Comparison of ENCODE assay signal across 39 cellular contexts in the genomic region with DNA sequence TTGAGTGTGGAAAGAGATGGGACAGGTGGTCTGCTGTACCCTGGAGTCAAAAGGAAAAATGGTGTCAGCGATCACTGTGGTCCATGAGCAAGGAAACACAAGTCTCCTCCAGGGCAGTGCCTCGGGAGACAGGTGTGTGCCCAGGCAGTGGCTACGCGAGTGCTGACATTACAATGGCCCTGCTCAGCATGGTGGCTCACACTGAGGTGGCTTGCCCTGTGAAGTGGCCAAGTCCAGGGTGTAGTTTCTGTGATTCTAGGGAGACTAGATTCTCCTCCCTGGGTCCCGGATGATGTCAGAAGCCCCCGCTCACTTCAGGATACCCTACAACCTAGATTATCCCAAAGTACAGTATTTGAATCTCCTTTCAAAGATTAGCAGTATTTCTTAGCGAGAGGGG. TPM values are rescaled to one million over a fixed set of nuclear protein-coding genes. Genes with fewer than 3 reads are reported as not detected.
"Had no signal": no experiment of that assay in that cellular context is flagged by ENCODE, and none has a peak within 500 bp of the region (broad histone marks: within the 10 kb centered on the region; RNA-seq: fewer than 3 reads in every experiment).

No MANE protein-coding gene starts in this region.

- H3K27me3 Mint-ChIP-seq: activated naive CD4-positive, alpha-beta T cell treated with anti-CD3 and anti-CD28 coated beads, Interleukin-2, amount 50 U/mL, for 24 hours; activated naive CD8-positive, alpha-beta T cell; activated naive CD8-positive, alpha-beta T cell treated with anti-CD3 and anti-CD28 coated beads for 36 hours; activated naive CD8-positive, alpha-beta T cell treated with anti-CD3 and anti-CD28 coated beads, Interleukin-2, amount 10 ng/mL, durations not matched to agents 7 days and 5 days; activated naive CD8-positive, alpha-beta T cell treated with anti-CD3 and anti-CD28 coated beads, Interleukin-2, amount 50 U/mL, for 24 hours; activated T-cell treated with anti-CD3 and anti-CD28 coated beads, Interleukin-2, amount 50 U/mL, for 24 hours; brain; central memory CD8-positive, alpha-beta T cell had no signal

- H3K27me3 ChIP-seq: adrenal gland, ascending aorta, body of pancreas, brain microvascular endothelial cell, breast epithelium, cardiac muscle cell had no signal

- ATAC-seq: activated naive CD4-positive, alpha-beta T cell treated with anti-CD3 and anti-CD28 coated beads, Interleukin-2, amount 50 U/mL, for 72 hours; activated naive CD8-positive, alpha-beta T cell treated with anti-CD3 and anti-CD28 coated beads, Interleukin-2, amount 50 U/mL, for 24 hours; activated T-cell treated with anti-CD3 and anti-CD28 coated beads, Interleukin-2, amount 50 U/mL, for 4 hours; activated T-cell treated with anti-CD3 and anti-CD28 coated beads, Interleukin-2, amount 50 U/mL, for 72 hours; activated T-helper 17 cell treated with anti-CD3 and anti-CD28 coated beads, Interleukin-2, amount 50 U/mL, for 72 hours; body of pancreas had no signal

- H3K4me3 ChIP-seq: adrenal gland, ascending aorta, body of pancreas, breast epithelium, cardiac muscle cell had no signal

- DNase-seq: activated effector memory CD4-positive, alpha-beta T cell treated with anti-CD3 and anti-CD28 coated beads, Interleukin-2, amount 50 U/mL, for 16 hours; activated effector memory CD4-positive, alpha-beta T cell treated with Interleukin-2 at 50 U/mL for 16 hours; activated gamma-delta T cell; activated gamma-delta T cell treated with Interleukin-2 at 50 U/mL for 16 hours; activated naive CD4-positive, alpha-beta T cell; activated naive CD4-positive, alpha-beta T cell treated with anti-CD3 and anti-CD28 coated beads for 36 hours; activated naive CD4-positive, alpha-beta T cell treated with anti-CD3 and anti-CD28 coated beads, Interleukin-2, amount 10 ng/mL, durations not matched to agents 7 days and 5 days; activated naive CD4-positive, alpha-beta T cell treated with anti-CD3 and anti-CD28 coated beads, Interleukin-2, amount 50 U/mL, for 16 hours; activated naive CD4-positive, alpha-beta T cell treated with Interleukin-2 at 50 U/mL for 16 hours; activated naive CD8-positive, alpha-beta T cell treated with anti-CD3 and anti-CD28 coated beads for 36 hours; activated naive CD8-positive, alpha-beta T cell treated with anti-CD3 and anti-CD28 coated beads, Interleukin-2, amount 10 ng/mL, durations not matched to agents 7 days and 5 days; activated naive CD8-positive, alpha-beta T cell treated with anti-CD3 and anti-CD28 coated beads, Interleukin-2, amount 50 U/mL, for 24 hours; activated T-cell treated with anti-CD3 and anti-CD28 coated beads for 4 hours; activated T-cell treated with anti-CD3 and anti-CD28 coated beads, Interleukin-2, amount 50 U/mL, for 1 hour; activated T-cell treated with anti-CD3 and anti-CD28 coated beads, Interleukin-2, amount 50 U/mL, for 24 hours; activated T-cell treated with anti-CD3 and anti-CD28 coated beads, Interleukin-2, amount 50 U/mL, for 4 hours; activated T-cell treated with anti-CD3 and anti-CD28 coated beads, Interleukin-2, amount 50 U/mL, for 48 hours; activated T-cell treated with anti-CD3 and anti-CD28 coated beads, Interleukin-2, amount 50 U/mL, for 72 hours; amniotic stem cell; amygdala; anterior cingulate cortex; aorta; body of pancreas; brain microvascular endothelial cell; caudate nucleus; central memory CD4-positive, alpha-beta T cell; cerebellar nuclear complex had no signal

- H3K4me1 Mint-ChIP-seq: activated naive CD4-positive, alpha-beta T cell treated with anti-CD3 and anti-CD28 coated beads, Interleukin-2, amount 10 ng/mL, durations not matched to agents 7 days and 5 days; activated naive CD4-positive, alpha-beta T cell treated with anti-CD3 and anti-CD28 coated beads, Interleukin-2, amount 50 U/mL, for 24 hours; activated naive CD8-positive, alpha-beta T cell treated with anti-CD3 and anti-CD28 coated beads for 36 hours; activated naive CD8-positive, alpha-beta T cell treated with anti-CD3 and anti-CD28 coated beads, Interleukin-2, amount 10 ng/mL, durations not matched to agents 7 days and 5 days; activated naive CD8-positive, alpha-beta T cell treated with anti-CD3 and anti-CD28 coated beads, Interleukin-2, amount 50 U/mL, for 24 hours; activated T-helper 17 cell treated with anti-CD3 and anti-CD28 coated beads, Interleukin-2, amount 50 U/mL, for 72 hours; central memory CD8-positive, alpha-beta T cell had no signal

- H3K9me3 ChIP-seq: adrenal gland, ascending aorta, body of pancreas, breast epithelium had no signal

- H3K4me3 Mint-ChIP-seq: activated naive CD4-positive, alpha-beta T cell treated with anti-CD3 and anti-CD28 coated beads for 36 hours; activated naive CD4-positive, alpha-beta T cell treated with anti-CD3 and anti-CD28 coated beads, Interleukin-2, amount 10 ng/mL, durations not matched to agents 7 days and 5 days; activated naive CD4-positive, alpha-beta T cell treated with anti-CD3 and anti-CD28 coated beads, Interleukin-2, amount 50 U/mL, for 24 hours; activated naive CD8-positive, alpha-beta T cell; activated naive CD8-positive, alpha-beta T cell treated with anti-CD3 and anti-CD28 coated beads for 36 hours; activated naive CD8-positive, alpha-beta T cell treated with anti-CD3 and anti-CD28 coated beads, Interleukin-2, amount 10 ng/mL, durations not matched to agents 7 days and 5 days; activated naive CD8-positive, alpha-beta T cell treated with anti-CD3 and anti-CD28 coated beads, Interleukin-2, amount 50 U/mL, for 24 hours; activated T-cell treated with anti-CD3 and anti-CD28 coated beads, Interleukin-2, amount 50 U/mL, for 24 hours; activated T-cell treated with anti-CD3 and anti-CD28 coated beads, Interleukin-2, amount 50 U/mL, for 4 hours; activated T-cell treated with anti-CD3 and anti-CD28 coated beads, Interleukin-2, amount 50 U/mL, for 72 hours; activated T-helper 1 cell treated with anti-CD3 and anti-CD28 coated beads, Interleukin-12 subunit alpha, Interleukin-12 subunit beta, Interleukin-2, Interleukin-4 antibody, amounts not matched to agents 30 ng/mL and 10 ng/mL and 1 ng/mL, durations not matched to agents 14 hours and 24 hours and 36 hours; activated T-helper 17 cell treated with anti-CD3 and anti-CD28 coated beads, Interleukin-2, amount 50 U/mL, for 72 hours; brain; central memory CD8-positive, alpha-beta T cell had no signal

- H3K36me3 ChIP-seq: adrenal gland, ascending aorta, brain microvascular endothelial cell, breast epithelium, cardiac muscle cell had no signal

- H3K36me3 Mint-ChIP-seq: activated naive CD4-positive, alpha-beta T cell treated with anti-CD3 and anti-CD28 coated beads, Interleukin-2, amount 10 ng/mL, durations not matched to agents 7 days and 5 days; activated naive CD4-positive, alpha-beta T cell treated with anti-CD3 and anti-CD28 coated beads, Interleukin-2, amount 50 U/mL, for 24 hours; activated naive CD4-positive, alpha-beta T cell treated with anti-CD3 and anti-CD28 coated beads, Interleukin-2, amount 50 U/mL, for 72 hours; activated naive CD8-positive, alpha-beta T cell; activated naive CD8-positive, alpha-beta T cell treated with anti-CD3 and anti-CD28 coated beads for 36 hours; activated naive CD8-positive, alpha-beta T cell treated with anti-CD3 and anti-CD28 coated beads, Interleukin-2, amount 10 ng/mL, durations not matched to agents 7 days and 5 days; brain had no signal

- H3K4me1 ChIP-seq: adrenal gland, ascending aorta, body of pancreas, breast epithelium had no signal

- H3K27ac ChIP-seq: adrenal gland, ascending aorta, body of pancreas, brain microvascular endothelial cell, breast epithelium, cardiac muscle cell had no signal

- H3K27ac Mint-ChIP-seq: activated naive CD4-positive, alpha-beta T cell treated with anti-CD3 and anti-CD28 coated beads for 36 hours; activated naive CD4-positive, alpha-beta T cell treated with anti-CD3 and anti-CD28 coated beads, Interleukin-2, amount 10 ng/mL, durations not matched to agents 7 days and 5 days; activated naive CD4-positive, alpha-beta T cell treated with anti-CD3 and anti-CD28 coated beads, Interleukin-2, amount 50 U/mL, for 24 hours; activated naive CD4-positive, alpha-beta T cell treated with anti-CD3 and anti-CD28 coated beads, Interleukin-2, amount 50 U/mL, for 72 hours; activated naive CD8-positive, alpha-beta T cell; activated naive CD8-positive, alpha-beta T cell treated with anti-CD3 and anti-CD28 coated beads for 36 hours; activated naive CD8-positive, alpha-beta T cell treated with anti-CD3 and anti-CD28 coated beads, Interleukin-2, amount 10 ng/mL, durations not matched to agents 7 days and 5 days; activated naive CD8-positive, alpha-beta T cell treated with anti-CD3 and anti-CD28 coated beads, Interleukin-2, amount 50 U/mL, for 24 hours; activated T-cell treated with anti-CD3 and anti-CD28 coated beads, Interleukin-2, amount 50 U/mL, for 24 hours; activated T-cell treated with anti-CD3 and anti-CD28 coated beads, Interleukin-2, amount 50 U/mL, for 72 hours; activated T-helper 1 cell treated with anti-CD3 and anti-CD28 coated beads, Interleukin-12 subunit alpha, Interleukin-12 subunit beta, Interleukin-2, Interleukin-4 antibody, amounts not matched to agents 30 ng/mL and 10 ng/mL and 1 ng/mL, durations not matched to agents 14 hours and 24 hours and 36 hours; activated T-helper 17 cell treated with anti-CD3 and anti-CD28 coated beads, Interleukin-2, amount 50 U/mL, for 72 hours; activated T-helper 2 cell treated with anti-CD3 and anti-CD28 coated beads, Interferon-gamma antibody, Interleukin-2, Interleukin-4, amounts not matched to agents 10 μg/mL and 5 μg/mL and 100 μg/mL, durations not matched to agents 14 hours and 24 hours and 36 hours; brain had no signal

- H3K9me3 Mint-ChIP-seq: activated naive CD4-positive, alpha-beta T cell treated with anti-CD3 and anti-CD28 coated beads for 36 hours; activated naive CD4-positive, alpha-beta T cell treated with anti-CD3 and anti-CD28 coated beads, Interleukin-2, amount 10 ng/mL, durations not matched to agents 7 days and 5 days; activated naive CD4-positive, alpha-beta T cell treated with anti-CD3 and anti-CD28 coated beads, Interleukin-2, amount 50 U/mL, for 24 hours; activated naive CD4-positive, alpha-beta T cell treated with anti-CD3 and anti-CD28 coated beads, Interleukin-2, amount 50 U/mL, for 72 hours; activated naive CD8-positive, alpha-beta T cell treated with anti-CD3 and anti-CD28 coated beads for 36 hours; activated naive CD8-positive, alpha-beta T cell treated with anti-CD3 and anti-CD28 coated beads, Interleukin-2, amount 10 ng/mL, durations not matched to agents 7 days and 5 days; activated naive CD8-positive, alpha-beta T cell treated with anti-CD3 and anti-CD28 coated beads, Interleukin-2, amount 50 U/mL, for 24 hours; activated T-cell treated with anti-CD3 and anti-CD28 coated beads, Interleukin-2, amount 50 U/mL, for 24 hours; activated T-cell treated with anti-CD3 and anti-CD28 coated beads, Interleukin-2, amount 50 U/mL, for 4 hours; activated T-cell treated with anti-CD3 and anti-CD28 coated beads, Interleukin-2, amount 50 U/mL, for 72 hours; activated T-helper 1 cell treated with anti-CD3 and anti-CD28 coated beads, Interleukin-12 subunit alpha, Interleukin-12 subunit beta, Interleukin-2, Interleukin-4 antibody, amounts not matched to agents 30 ng/mL and 10 ng/mL and 1 ng/mL, durations not matched to agents 14 hours and 24 hours and 36 hours; activated T-helper 17 cell treated with anti-CD3 and anti-CD28 coated beads, Interleukin-2, amount 50 U/mL, for 72 hours; activated T-helper 2 cell treated with anti-CD3 and anti-CD28 coated beads, Interferon-gamma antibody, Interleukin-2, Interleukin-4, amounts not matched to agents 10 μg/mL and 5 μg/mL and 100 μg/mL, durations not matched to agents 14 hours and 24 hours and 36 hours; central memory CD8-positive, alpha-beta T cell had no signal

RNA-seq across cellular contexts. Expression of a gene that starts 44.8 kb away (rescaled TPM):
- total RNA-seq: activated naive CD4-positive, alpha-beta T cell treated with anti-CD3 and anti-CD28 coated beads for 36 hours; activated naive CD4-positive, alpha-beta T cell treated with anti-CD3 and anti-CD28 coated beads, Interleukin-2, amount 50 U/mL, for 72 hours; activated naive CD8-positive, alpha-beta T cell treated with anti-CD3 and anti-CD28 coated beads for 36 hours; activated naive CD8-positive, alpha-beta T cell treated with anti-CD3 and anti-CD28 coated beads, Interleukin-2, amount 10 ng/mL, durations not matched to agents 7 days and 5 days; activated T-helper 1 cell treated with anti-CD3 and anti-CD28 coated beads, Interleukin-12 subunit alpha, Interleukin-12 subunit beta, Interleukin-2, Interleukin-4 antibody, amounts not matched to agents 30 ng/mL and 10 ng/mL and 1 ng/mL, durations not matched to agents 14 hours and 24 hours and 36 hours; activated T-helper 17 cell treated with anti-CD3 and anti-CD28 coated beads, Interleukin-2, amount 50 U/mL, for 72 hours; activated T-helper 2 cell treated with anti-CD3 and anti-CD28 coated beads, Interferon-gamma antibody, Interleukin-2, Interleukin-4, amounts not matched to agents 10 μg/mL and 5 μg/mL and 100 μg/mL, durations not matched to agents 14 hours and 24 hours and 36 hours had no signal
